1 cellular context compared by ENCODE assay signal in genomic region chr10:96089670-96090462, GRCh38.
TF ChIP-seq lines count a peak whose summit lies in the region.

No MANE protein-coding gene starts in this region.

TF ChIP-seq in HepG2, 621 proteins besides CTCF, POLR2A, EP300 and RAD21 (continued from another document and continues in another):
- TF ChIP-seq THAP9 (CRISPR knock-in tag; IDR thresholded peaks at IDR 0.05; ENCODE audit: borderline replicate concordance) (peak; percentile 96), ZNF276 (CRISPR knock-in tag; IDR thresholded peaks at IDR 0.05; ENCODE audit: low read depth) (no peak), MTF1 (CRISPR knock-in tag; IDR thresholded peaks at IDR 0.05) (no peak; the same call in 1 of the 2 replicates), HIC2 (CRISPR knock-in tag; IDR thresholded peaks at IDR 0.05; ENCODE audit: low read depth) (peak; percentile 18; the same call in 1 of the 2 replicates), ZSCAN25 (CRISPR knock-in tag; IDR thresholded peaks at IDR 0.05) (0 out of 2 replicates have a peak, but pooled peaks have one; percentile 32), MYPOP (CRISPR knock-in tag; IDR thresholded peaks at IDR 0.05) (peak; percentile 88), BRF2 (CRISPR knock-in tag; IDR thresholded peaks at IDR 0.05) (peak; percentile 8; the same call in 1 of the 2 replicates), THRA (CRISPR knock-in tag; IDR thresholded peaks at IDR 0.05; ENCODE audit: borderline replicate concordance) (peak; percentile 56; the same call in 1 of the 2 replicates), KIAA2018 (CRISPR knock-in tag; IDR thresholded peaks at IDR 0.05; ENCODE audit: borderline replicate concordance) (0 out of 2 replicates have a peak, but pooled peaks have one; percentile 45), ZNF414 (CRISPR knock-in tag; IDR thresholded peaks at IDR 0.05) (peak; percentile 74; the same call in 1 of the 2 replicates), TFDP2 (CRISPR knock-in tag; IDR thresholded peaks at IDR 0.05) (peak; percentile 86), ZNF121 (CRISPR knock-in tag; IDR thresholded peaks at IDR 0.05) (no peak; the same call in 1 of the 2 replicates), ZNF710 (CRISPR knock-in tag; IDR thresholded peaks at IDR 0.05; ENCODE audit: borderline replicate concordance) (no peak), DZIP1 (CRISPR knock-in tag; IDR thresholded peaks at IDR 0.05) (no peak)
